Comparison of ENCODE assay signal across 1 cellular context in genomic region chr17:64025732-64026294, GRCh38.
TF ChIP-seq lines count a peak whose summit lies in the region.

No MANE protein-coding gene starts in this region.

TF ChIP-seq in K562, 482 proteins besides CTCF, POLR2A, EP300 and RAD21 (continued from another document and continues in another):
- TF ChIP-seq TSHZ1 (CRISPR knock-in tag; IDR thresholded peaks at IDR 0.05) (no peak), E4F1 (CRISPR knock-in tag; IDR thresholded peaks at IDR 0.05; ENCODE audit: borderline replicate concordance) (no peak), HDAC6 (IDR thresholded peaks at IDR 0.05; ENCODE audit: low read depth, low read length) (no peak), KLF13 (tag; IDR thresholded peaks at IDR 0.05; ENCODE audit: borderline replicate concordance, low read depth) (no peak), GTF2F1 (IDR thresholded peaks at IDR 0.05; ENCODE audit: low read depth, low read length) (no peak), ZBTB12 (CRISPR knock-in tag; IDR thresholded peaks at IDR 0.05) (no peak), LEF1 (IDR thresholded peaks at IDR 0.05) (no peak), MAFK (IDR thresholded peaks at IDR 0.05; ENCODE audit: low read length) (no peak), FUS (optimal IDR thresholded peaks at IDR 0.05; ENCODE audit: low read depth, low read length) (no peak), ETV1 (tag; conservative IDR thresholded peaks at IDR 0.05; ENCODE audit: low read depth) (peak; percentile 83), GTF2E2 (tag; IDR thresholded peaks at IDR 0.05) (no peak), POLR2H (tag; IDR thresholded peaks at IDR 0.05; ENCODE audit: low read depth) (no peak), ZC3H8 (IDR thresholded peaks at IDR 0.05) (no peak), MTA1 (IDR thresholded peaks at IDR 0.05; ENCODE audit: borderline replicate concordance) (peak; percentile 76), ZNF445 (CRISPR knock-in tag; IDR thresholded peaks at IDR 0.05; ENCODE audit: low read depth) (no peak), SREBF2 (CRISPR knock-in tag; IDR thresholded peaks at IDR 0.05) (no peak), ELK3 (CRISPR knock-in tag; IDR thresholded peaks at IDR 0.05) (no peak), SAP30 (IDR thresholded peaks at IDR 0.05; ENCODE audit: borderline replicate concordance, insufficient read depth, low read depth, low read length, poor library complexity, severe bottlenecking) (no peak), HOXB6 (CRISPR knock-in tag; IDR thresholded peaks at IDR 0.05; ENCODE audit: borderline replicate concordance) (no peak), ZSCAN32 (CRISPR knock-in tag; IDR thresholded peaks at IDR 0.05) (no peak), THRAP3 (IDR thresholded peaks at IDR 0.05; ENCODE audit: borderline replicate concordance) (no peak), SAFB (IDR thresholded peaks at IDR 0.05; ENCODE audit: borderline replicate concordance, low read depth, low read length) (no peak), MYNN (IDR thresholded peaks at IDR 0.05) (no peak), MYNN (CRISPR knock-in tag; IDR thresholded peaks at IDR 0.05) (no peak), RHOXF2B (CRISPR knock-in tag; conservative IDR thresholded peaks at IDR 0.05) (no peak), NBN (IDR thresholded peaks at IDR 0.05; ENCODE audit: low read depth) (peak; percentile 80; the same call in 1 of the 2 replicates), NCOA1 (IDR thresholded peaks at IDR 0.05; ENCODE audit: low read depth) (no peak), RBM39 (optimal IDR thresholded peaks at IDR 0.05; ENCODE audit: low read depth, low read length) (peak; percentile 84), PKNOX1 (IDR thresholded peaks at IDR 0.05) (peak; percentile 22; the same call in 1 of the 2 replicates), SMARCA4 (IDR thresholded peaks at IDR 0.05) (peak; percentile 11; the same call in 1 of the 2 replicates), RAD51 (IDR thresholded peaks at IDR 0.05; ENCODE audit: borderline replicate concordance, low read depth) (no peak; the same call in 1 of the 2 replicates), ZNF695 (CRISPR knock-in tag; IDR thresholded peaks at IDR 0.05) (no peak), DEAF1 (CRISPR knock-in tag; IDR thresholded peaks at IDR 0.05) (peak; percentile 76), EWSR1 (IDR thresholded peaks at IDR 0.05; ENCODE audit: borderline replicate concordance, low read depth, partially characterized antibody) (no peak), PML (IDR thresholded peaks at IDR 0.05; ENCODE audit: low read length) (no peak), CBX8 (IDR thresholded peaks at IDR 0.05; ENCODE audit: borderline replicate concordance, extremely low read depth, low read depth, low read length, poor library complexity, severe bottlenecking) (no peak), MCM7 (IDR thresholded peaks at IDR 0.05) (no peak), POU5F1 (IDR thresholded peaks at IDR 0.05; ENCODE audit: borderline replicate concordance, low read depth, low read length, partially characterized antibody) (no peak), NR0B1 (IDR thresholded peaks at IDR 0.05; ENCODE audit: partially characterized antibody) (no peak), PHB (CRISPR knock-in tag; IDR thresholded peaks at IDR 0.05) (no peak), TEAD1 (CRISPR knock-in tag; IDR thresholded peaks at IDR 0.05) (peak; percentile 89 to 99), NKRF (IDR thresholded peaks at IDR 0.05; ENCODE audit: borderline replicate concordance) (no peak), ILF3 (IDR thresholded peaks at IDR 0.05; ENCODE audit: borderline replicate concordance) (no peak), ZNF785 (CRISPR knock-in tag; IDR thresholded peaks at IDR 0.05) (no peak), MAFG (tag; conservative IDR thresholded peaks at IDR 0.05) (no peak), ZNF263 (CRISPR knock-in tag; IDR thresholded peaks at IDR 0.05; ENCODE audit: borderline replicate concordance) (peak; percentile 51; the same call in 1 of the 2 replicates), ZBTB43 (CRISPR knock-in tag; IDR thresholded peaks at IDR 0.05) (no peak), GATA2 (CRISPR knock-in tag; IDR thresholded peaks at IDR 0.05) (0 out of 2 replicates have a peak, but pooled peaks have one; percentile 20), CHAMP1 (IDR thresholded peaks at IDR 0.05) (no peak)
